1 cellular context compared by ENCODE assay signal in the genomic region with DNA sequence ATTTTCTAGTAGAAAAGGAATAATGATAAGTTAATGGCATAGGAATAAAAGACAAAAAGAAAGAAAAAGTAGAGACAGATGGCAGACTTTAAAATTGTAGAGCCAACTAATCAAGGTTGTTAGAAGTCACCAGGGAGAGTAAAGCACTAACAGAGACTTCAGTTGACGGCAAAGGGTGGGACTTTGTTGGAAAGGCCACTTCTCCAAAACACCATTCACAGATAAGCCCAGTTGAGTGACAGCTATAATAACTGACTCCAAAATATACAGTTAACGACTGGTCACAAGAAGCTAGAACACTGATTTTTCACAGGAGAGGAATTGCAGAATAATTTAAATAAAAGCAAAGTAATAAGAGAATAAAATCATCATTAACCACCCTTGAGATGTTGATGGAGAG.
A peak's percentile ranks its signal among the peaks of the same experiment; 100 is the strongest.
TF ChIP-seq lines count a peak whose summit lies in the region.

No MANE protein-coding gene starts in this region.

TF ChIP-seq in K562, 482 proteins besides CTCF, POLR2A, EP300 and RAD21 (continued from another document):
- TF ChIP-seq, protein P1, sequence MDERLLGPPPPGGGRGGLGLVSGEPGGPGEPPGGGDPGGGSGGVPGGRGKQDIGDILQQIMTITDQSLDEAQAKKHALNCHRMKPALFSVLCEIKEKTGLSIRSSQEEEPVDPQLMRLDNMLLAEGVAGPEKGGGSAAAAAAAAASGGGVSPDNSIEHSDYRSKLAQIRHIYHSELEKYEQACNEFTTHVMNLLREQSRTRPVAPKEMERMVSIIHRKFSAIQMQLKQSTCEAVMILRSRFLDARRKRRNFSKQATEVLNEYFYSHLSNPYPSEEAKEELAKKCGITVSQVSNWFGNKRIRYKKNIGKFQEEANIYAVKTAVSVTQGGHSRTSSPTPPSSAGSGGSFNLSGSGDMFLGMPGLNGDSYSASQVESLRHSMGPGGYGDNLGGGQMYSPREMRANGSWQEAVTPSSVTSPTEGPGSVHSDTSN (CRISPR knock-in tag; IDR thresholded peaks at IDR 0.05; ENCODE audit: low read depth) = no peak; the same call in 1 of the 2 replicates
- TF ChIP-seq, protein P1 (tag; conservative IDR thresholded peaks at IDR 0.05; ENCODE audit: low read depth) = peak; percentile 90
- no peak for TF ChIP-seq C11orf30 (IDR thresholded peaks at IDR 0.05; ENCODE audit: low read depth)
- TF ChIP-seq SPI1 (IDR thresholded peaks at IDR 0.05; ENCODE audit: borderline replicate concordance, low read depth, low read length) = peak; percentile 80
- 0 out of 3 replicates have a peak, but pooled peaks of 1 of the 2 experiments have one; percentile 21 for TF ChIP-seq CBX3 (IDR thresholded peaks at IDR 0.05; ENCODE audit: borderline replicate concordance in 1 of 2, low read length in 2 of 2)
- TF ChIP-seq ZNF324 (CRISPR knock-in tag; IDR thresholded peaks at IDR 0.05) = no peak
- TF ChIP-seq, protein P2, sequence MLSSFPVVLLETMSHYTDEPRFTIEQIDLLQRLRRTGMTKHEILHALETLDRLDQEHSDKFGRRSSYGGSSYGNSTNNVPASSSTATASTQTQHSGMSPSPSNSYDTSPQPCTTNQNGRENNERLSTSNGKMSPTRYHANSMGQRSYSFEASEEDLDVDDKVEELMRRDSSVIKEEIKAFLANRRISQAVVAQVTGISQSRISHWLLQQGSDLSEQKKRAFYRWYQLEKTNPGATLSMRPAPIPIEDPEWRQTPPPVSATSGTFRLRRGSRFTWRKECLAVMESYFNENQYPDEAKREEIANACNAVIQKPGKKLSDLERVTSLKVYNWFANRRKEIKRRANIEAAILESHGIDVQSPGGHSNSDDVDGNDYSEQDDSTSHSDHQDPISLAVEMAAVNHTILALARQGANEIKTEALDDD (IDR thresholded peaks at IDR 0.05) = peak; percentile 82
- TF ChIP-seq ZNF77 (CRISPR knock-in tag; IDR thresholded peaks at IDR 0.05) = no peak
- TF ChIP-seq, protein P3, sequence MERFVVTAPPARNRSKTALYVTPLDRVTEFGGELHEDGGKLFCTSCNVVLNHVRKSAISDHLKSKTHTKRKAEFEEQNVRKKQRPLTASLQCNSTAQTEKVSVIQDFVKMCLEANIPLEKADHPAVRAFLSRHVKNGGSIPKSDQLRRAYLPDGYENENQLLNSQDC (CRISPR knock-in tag; IDR thresholded peaks at IDR 0.05) = no peak
- TF ChIP-seq, protein P4, sequence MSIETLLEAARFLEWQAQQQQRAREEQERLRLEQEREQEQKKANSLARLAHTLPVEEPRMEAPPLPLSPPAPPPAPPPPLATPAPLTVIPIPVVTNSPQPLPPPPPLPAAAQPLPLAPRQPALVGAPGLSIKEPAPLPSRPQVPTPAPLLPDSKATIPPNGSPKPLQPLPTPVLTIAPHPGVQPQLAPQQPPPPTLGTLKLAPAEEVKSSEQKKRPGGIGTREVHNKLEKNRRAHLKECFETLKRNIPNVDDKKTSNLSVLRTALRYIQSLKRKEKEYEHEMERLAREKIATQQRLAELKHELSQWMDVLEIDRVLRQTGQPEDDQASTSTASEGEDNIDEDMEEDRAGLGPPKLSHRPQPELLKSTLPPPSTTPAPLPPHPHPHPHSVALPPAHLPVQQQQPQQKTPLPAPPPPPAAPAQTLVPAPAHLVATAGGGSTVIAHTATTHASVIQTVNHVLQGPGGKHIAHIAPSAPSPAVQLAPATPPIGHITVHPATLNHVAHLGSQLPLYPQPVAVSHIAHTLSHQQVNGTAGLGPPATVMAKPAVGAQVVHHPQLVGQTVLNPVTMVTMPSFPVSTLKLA (conservative IDR thresholded peaks at IDR 0.05) = peak in 1 of 2 experiments; percentile 18; a peak in 1 of 4 replicates
- peak; percentile 47; the same call in 1 of the 2 replicates for TF ChIP-seq EHMT2 (IDR thresholded peaks at IDR 0.05)
- 0 out of 2 replicates have a peak, but pooled peaks have one; percentile 19 for TF ChIP-seq ARID1B (IDR thresholded peaks at IDR 0.05)
- TF ChIP-seq, protein P5, sequence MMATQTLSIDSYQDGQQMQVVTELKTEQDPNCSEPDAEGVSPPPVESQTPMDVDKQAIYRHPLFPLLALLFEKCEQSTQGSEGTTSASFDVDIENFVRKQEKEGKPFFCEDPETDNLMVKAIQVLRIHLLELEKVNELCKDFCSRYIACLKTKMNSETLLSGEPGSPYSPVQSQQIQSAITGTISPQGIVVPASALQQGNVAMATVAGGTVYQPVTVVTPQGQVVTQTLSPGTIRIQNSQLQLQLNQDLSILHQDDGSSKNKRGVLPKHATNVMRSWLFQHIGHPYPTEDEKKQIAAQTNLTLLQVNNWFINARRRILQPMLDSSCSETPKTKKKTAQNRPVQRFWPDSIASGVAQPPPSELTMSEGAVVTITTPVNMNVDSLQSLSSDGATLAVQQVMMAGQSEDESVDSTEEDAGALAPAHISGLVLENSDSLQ (IDR thresholded peaks at IDR 0.05) = peak; percentile 98
- peak; percentile 84 for TF ChIP-seq ZNF41 (CRISPR knock-in tag; conservative IDR thresholded peaks at IDR 0.05)
